In genomic region chr3:146557745-146558144, GRCh38 we compare ENCODE assay signal across 25 cellular contexts. TPM values are rescaled to one million over a fixed set of nuclear protein-coding genes. Genes with fewer than 3 reads are reported as not detected.
A peak's percentile ranks its signal among the peaks of the same experiment; 100 is the strongest.
DNase-seq lines count a peak whose midpoint lies in the region; ATAC-seq and TF ChIP-seq lines count a peak whose summit lies in the region.
"Had no signal": no experiment of that assay in that cellular context is flagged by ENCODE, and none has a peak within 500 bp of the region (broad histone marks: within the 10 kb centered on the region; RNA-seq: fewer than 3 reads in every experiment).

No MANE protein-coding gene starts in this region.

- DNase-seq in SKM-1 treated with dmso at 0.1 percent for 144 hours (lab: John Stamatoyannopoulos, UW; ENCODE audit: unreplicated experiment): peak; percentile 26
- no peak for DNase-seq in SKM-1 (lab: John Stamatoyannopoulos, UW; ENCODE audit: unreplicated experiment)
- peak; percentile 42 for DNase-seq in NOMO-1 treated with dmso at 0.1 percent for 144 hours (lab: John Stamatoyannopoulos, UW; ENCODE audit: unreplicated experiment)
- DNase-seq in left lung: no peak
- no peak for DNase-seq in globus pallidus (ENCODE audit: low spot score)
- no peak for DNase-seq in NCI-H69 (lab: John Stamatoyannopoulos, UW)
- DNase-seq: 8988T; Calu3; CD8-positive, alpha-beta memory T cell; DMS53; GDM1; IMR-90; NCI-H1092; NCI-H1436 treated with DMSO at 0.1 percent for 48 hours; NCI-H2029 treated with DMSO at 0.1 percent for 48 hours; NCI-H2171; NCI-H345; NCI-H82; PC-9; SHP77 had no signal

- H3K4me1 ChIP-seq in left lung: peaks cover 0 to 13% of the 10 kb centered on the region in 2 donors

- H3K27ac ChIP-seq in left lung: peak overlapping the region in 1 of 2 donors; percentile 67
- H3K27ac ChIP-seq: PC-9 had no signal

- ATAC-seq in left lung: peak; percentile 46
- no peak for ATAC-seq in HG03139 (IDR thresholded peaks at IDR 0.05; ENCODE audit: unreplicated experiment)
- ATAC-seq: HCT116 had no signal

- no peaks in the 10 kb centered on the region for H3K36me3 ChIP-seq in left lung
- H3K36me3 ChIP-seq: BLaER1 treated with 17β-estradiol and CSF1 and Interleukin-3, amounts not matched to agents 10 nM and 100 nM had no signal

- intact Hi-C loops in left lung (cut with DNase I): no loop called here

- TF ChIP-seq CTCF in left lung (IDR thresholded peaks at IDR 0.05): no peak

- H3K27me3 ChIP-seq in left lung: no peaks in the 10 kb centered on the region
- H3K27me3 ChIP-seq: BLaER1 treated with 17β-estradiol and CSF1 and Interleukin-3, amounts not matched to agents 10 nM and 100 nM had no signal

- no peak overlapping the region for H3K4me3 ChIP-seq in left lung
- H3K4me3 ChIP-seq: BLaER1 treated with 17β-estradiol and CSF1 and Interleukin-3, amounts not matched to agents 10 nM and 100 nM; PC-9 had no signal

- no peaks in the 10 kb centered on the region for H3K9me3 ChIP-seq in left lung

RNA-seq across cellular contexts. Expression of gene PLSCR1, which starts 13.3 kb away (rescaled TPM):
- total RNA-seq in left lung: 100 to 1,000 TPM in 1 of 2 donors, 10 to 100 TPM in 1; 92.9 to 126 TPM

RNA-seq across cellular contexts. Expression of gene PLSCR5, which starts 47.4 kb away (rescaled TPM):
- not detected for total RNA-seq in left lung
- total RNA-seq: Calu3; CD8-positive, alpha-beta memory T cell; H1; IMR-90; M059J; PC-9 had no signal

Comparison
In these comparisons a context has a peak if more than half of its experiments do, and no peak if none do; other contexts are left out.
1. DNase-seq: peak in SKM-1 treated with dmso at 0.1 percent for 144 hours (single experiment) and NOMO-1 treated with dmso at 0.1 percent for 144 hours (single experiment); none in SKM-1 (single experiment), left lung (0 of 2), globus pallidus (single experiment) and NCI-H69 (single experiment).